In the genomic region with DNA sequence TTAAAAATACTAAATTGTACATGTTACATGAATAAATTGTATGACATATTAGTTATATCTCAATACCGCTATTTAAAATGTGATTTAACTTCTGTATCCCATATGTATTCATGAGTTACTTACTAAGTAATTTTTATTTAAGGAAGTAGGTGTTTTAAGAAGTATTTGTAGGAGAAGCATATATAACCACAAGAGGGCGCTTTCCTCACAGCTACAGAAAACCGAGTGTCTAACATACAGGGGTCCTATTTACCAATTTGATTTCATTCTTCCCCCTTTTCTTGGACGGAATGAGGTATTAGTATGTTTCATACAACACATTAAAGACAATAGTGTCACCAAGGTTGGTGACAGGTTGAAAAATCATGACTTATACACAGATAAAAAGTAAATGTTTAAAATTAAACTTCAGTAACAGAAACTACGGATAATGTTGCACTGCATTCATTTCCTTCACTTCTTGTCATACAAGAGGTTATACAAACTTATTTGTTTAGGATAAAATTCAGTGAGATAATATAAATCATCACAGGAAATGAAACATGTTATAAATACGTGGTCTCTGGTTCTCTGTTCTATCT, we compare ENCODE assay signal across 8 cellular contexts.
A peak's percentile ranks its signal among the peaks of the same experiment; 100 is the strongest.
DNase-seq lines count a peak whose midpoint lies in the region; ATAC-seq, FAIRE-seq and TF ChIP-seq lines count a peak whose summit lies in the region.

No MANE protein-coding gene starts in this region.

- no peak for ATAC-seq in Panc1
- ATAC-seq in HG02840 (IDR thresholded peaks at IDR 0.05; ENCODE audit: low FRiP score, unreplicated experiment) = no peak

- TF ChIP-seq POLR2A in endothelial cell of umbilical vein (IDR thresholded peaks at IDR 0.05; ENCODE audit: low read depth, low read length) = no peak

- H3K4me3 Mint-ChIP-seq in Caco-2 (ENCODE audit: unreplicated experiment) (no peak overlapping the region), neural crest cell (no peak overlapping the region)

- CTCF ChIA-PET in Caco-2 (lab: Charles Lee) (no interaction called here), Panc1 (lab: Charles Lee) (no interaction called here), endothelial cell of umbilical vein (lab: Charles Lee) (interaction anchor here (0.7 to 3.0 kb wide), 13 partner anchors 11 to 411 kb away, joined by 3 to 10 read pairs (median 4); no protein-coding TSS in a partner anchor)

- H3K36me3 Mint-ChIP-seq in Caco-2 (ENCODE audit: insufficient read depth, unreplicated experiment) (peaks cover 6% of the 10 kb centered on the region), neural crest cell (ENCODE audit: low read depth) (no peaks in the 10 kb centered on the region)

- BruUV-seq in Caco-2 (replicated peaks; lab: Mats Ljungman, UMichigan) (no TSS peak), Panc1 (replicated peaks; lab: Mats Ljungman, UMichigan) (no TSS peak), endothelial cell of umbilical vein (replicated peaks; lab: Mats Ljungman, UMichigan) (no TSS peak)

- H3K36me3 ChIP-seq in Caco-2 (ENCODE audit: control insufficient read depth, insufficient read depth, low read length) (no peaks in the 10 kb centered on the region), Panc1 (ENCODE audit: control insufficient read depth, insufficient read depth, low read length) (no peaks in the 10 kb centered on the region), endothelial cell of umbilical vein (ENCODE audit: control insufficient read depth in 2 of 2, extremely low read depth in 1 of 2, insufficient read depth in 2 of 2, low read length in 2 of 2) (no peaks in the 10 kb centered on the region)

- H3K9me3 Mint-ChIP-seq in Caco-2 (ENCODE audit: unreplicated experiment) (no peaks in the 10 kb centered on the region), neural crest cell (no peaks in the 10 kb centered on the region)

- no peaks in the 10 kb centered on the region for H4K20me1 ChIP-seq in endothelial cell of umbilical vein (replicated peaks; ENCODE audit: control insufficient read depth, extremely low read depth, insufficient read depth, low read length)

- H2AFZ ChIP-seq in endothelial cell of umbilical vein (ENCODE audit: low read depth, low read length) = no peak overlapping the region

- H3K4me1 ChIP-seq in Caco-2 (no peaks in the 10 kb centered on the region; the same call in 1 of the 2 replicates), Panc1 (ENCODE audit: control insufficient read depth, insufficient read depth, low read length) (no peaks in the 10 kb centered on the region), endothelial cell of umbilical vein (ENCODE audit: control insufficient read depth, extremely low read depth, insufficient read depth, low read length) (no peaks in the 10 kb centered on the region)

- H3K9me1 ChIP-seq in endothelial cell of umbilical vein (replicated peaks; ENCODE audit: control insufficient read depth, extremely low read depth, insufficient read depth, low read length) = no peaks in the 10 kb centered on the region

- H3K4me3 ChIP-seq in Caco-2 (ENCODE audit: low read depth, low read length) (no peak overlapping the region), Panc1 (ENCODE audit: low read depth in 2 of 2, low read length in 2 of 2) (no peak overlapping the region), endothelial cell of umbilical vein (replicated peaks in 1 of 3; ENCODE audit: insufficient read depth in 1 of 3, low read depth in 1 of 3, low read length in 3 of 3) (no peak overlapping the region)

- no peaks in the 10 kb centered on the region for H3K9me3 ChIP-seq in Caco-2
- no peaks in the 10 kb centered on the region for H3K9me3 ChIP-seq in Panc1 (ENCODE audit: control insufficient read depth, insufficient read depth, low read depth, low read length)
- no peaks in the 10 kb centered on the region for H3K9me3 ChIP-seq in endothelial cell of umbilical vein (replicated peaks; ENCODE audit: control insufficient read depth, insufficient read depth, low read length)

- no peaks in the 10 kb centered on the region for H3K27me3 ChIP-seq in Caco-2 (replicated peaks; ENCODE audit: control insufficient read depth, insufficient read depth, low read length)
- H3K27me3 ChIP-seq in Panc1 (ENCODE audit: control insufficient read depth, insufficient read depth, low read length) = no peaks in the 10 kb centered on the region
- H3K27me3 ChIP-seq in endothelial cell of umbilical vein (ENCODE audit: control insufficient read depth in 2 of 2, insufficient read depth in 2 of 2, low read length in 2 of 2) = no peaks in the 10 kb centered on the region

- FAIRE-seq in endothelial cell of umbilical vein (lab: Jason Lieb, UNC) = peak; percentile 67

- intact Hi-C loops in Caco-2 (cut with micrococcal nuclease; ENCODE audit: unreplicated experiment) (loop anchor here (1.0 to 10.0 kb wide), 5 partner anchors 128 to 410 kb away; a partner anchor contains a TSS), Panc1 (cut with micrococcal nuclease; ENCODE audit: unreplicated experiment) (loop anchor here (1.0 kb wide), 1 partner anchor 353 kb away; no protein-coding TSS in a partner anchor), endothelial cell of umbilical vein (cut with micrococcal nuclease) (loop anchor here (1.0 to 2.0 kb wide), 5 partner anchors 129 to 411 kb away; a partner anchor contains a TSS)

- POLR2A ChIA-PET in Caco-2 (lab: Charles Lee) = no interaction called here
- POLR2A ChIA-PET in Panc1 (lab: Charles Lee) = no interaction called here
- POLR2A ChIA-PET in endothelial cell of umbilical vein (lab: Charles Lee) = no interaction called here

- in situ Hi-C loops in Panc1 (cut with HindIII; ENCODE audit: low pct_unique_long_range_greater_than_20kb, low sequenced_read_pairs) = no loop called here

- DNase-seq in Caco-2 (peak in 1 of 2 experiments; percentile 46), HS-27A (ENCODE audit: low read depth) (peak; percentile 41), Panc1 (ENCODE audit: low read depth, low spot score) (peak; percentile 12), endothelial cell of umbilical vein (ENCODE audit: low read depth, low spot score) (peak; percentile 73), neural crest cell (ENCODE audit: low read depth, low spot score) (no peak)
- DNase-seq in effector CD4-positive, alpha-beta T cell = no peak
- DNase-seq in activated CD4-positive, alpha-beta T cell treated with anti-CD3 and anti-CD28 coated beads for 1 hour = no peak

- H3K27ac Mint-ChIP-seq in Caco-2 (ENCODE audit: unreplicated experiment) (no peak overlapping the region), neural crest cell (ENCODE audit: unreplicated experiment) (no peak overlapping the region)

- no peak overlapping the region for H3K9ac ChIP-seq in endothelial cell of umbilical vein (replicated peaks; ENCODE audit: extremely low read depth, insufficient read depth, low read length)

- H3K27ac ChIP-seq in Panc1 (ENCODE audit: low read length) (no peak overlapping the region), endothelial cell of umbilical vein (ENCODE audit: insufficient read depth, low read depth, low read length) (no peak overlapping the region)

- dilution Hi-C loops in endothelial cell of umbilical vein (cut with MboI; ENCODE audit: extremely low pct_ligation_motif_present, low sequenced_read_pairs) = no loop called here

- H3K27me3 Mint-ChIP-seq in Caco-2 (ENCODE audit: insufficient read depth, unreplicated experiment) = no peaks in the 10 kb centered on the region
- H3K27me3 Mint-ChIP-seq in neural crest cell (ENCODE audit: low read depth) = no peaks in the 10 kb centered on the region

- H3K79me2 ChIP-seq in endothelial cell of umbilical vein (ENCODE audit: control insufficient read depth, insufficient read depth, low read length) = no peaks in the 10 kb centered on the region

- TF ChIP-seq CTCF in Caco-2 (IDR thresholded peaks at IDR 0.05; ENCODE audit: insufficient read depth in 1 of 2, low read depth in 1 of 2, low read length in 1 of 2, severe bottlenecking in 1 of 2, unreplicated experiment in 1 of 2) (peak; percentile 51 to 69), Panc1 (IDR thresholded peaks at IDR 0.05) (peak; percentile 67; the same call in 1 of the 2 replicates), endothelial cell of umbilical vein (IDR thresholded peaks at IDR 0.05; ENCODE audit: extremely low read depth in 1 of 2, insufficient read depth in 1 of 2, low read depth in 1 of 2, low read length in 2 of 2) (peak; percentile 25 to 41), neural crest cell (conservative IDR thresholded peaks at IDR 0.05) (peak; percentile 95)

- H3K4me2 ChIP-seq in endothelial cell of umbilical vein (ENCODE audit: insufficient read depth, low read length) = no peak overlapping the region

- H3K4me1 Mint-ChIP-seq in Caco-2 (ENCODE audit: low read depth, unreplicated experiment) (peaks cover 11% of the 10 kb centered on the region), neural crest cell (peaks cover 8% of the 10 kb centered on the region)

TF ChIP-seq in endothelial cell of umbilical vein, 7 proteins besides CTCF, POLR2A, EP300 and RAD21:
- TF ChIP-seq FOS (IDR thresholded peaks at IDR 0.05; ENCODE audit: borderline replicate concordance, insufficient read depth, low read length) (no peak), GATA2 (IDR thresholded peaks at IDR 0.05; ENCODE audit: insufficient read depth, insufficient read length, low read depth, low read length) (no peak), MYC (IDR thresholded peaks at IDR 0.05; ENCODE audit: low read depth, low read length) (no peak), JUN (IDR thresholded peaks at IDR 0.05; ENCODE audit: borderline replicate concordance, insufficient read depth, insufficient read length, low read depth) (no peak), POLR2AphosphoS5 (IDR thresholded peaks at IDR 0.05; ENCODE audit: insufficient read depth, low read depth, low read length) (no peak), EZH2 (IDR thresholded peaks at IDR 0.05; ENCODE audit: borderline replicate concordance, low read depth, low read length, severe bottlenecking) (no peak)
- TF ChIP-seq, protein P1, sequence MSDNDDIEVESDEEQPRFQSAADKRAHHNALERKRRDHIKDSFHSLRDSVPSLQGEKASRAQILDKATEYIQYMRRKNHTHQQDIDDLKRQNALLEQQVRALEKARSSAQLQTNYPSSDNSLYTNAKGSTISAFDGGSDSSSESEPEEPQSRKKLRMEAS (IDR thresholded peaks at IDR 0.05; ENCODE audit: insufficient read depth, insufficient read length) = no peak

Comparison
In these comparisons a context has a peak if more than half of its experiments do, and no peak if none do; other contexts are left out.
1. DNase-seq: peak in HS-27A (single experiment), Panc1 (single experiment) and endothelial cell of umbilical vein (single experiment); none in neural crest cell (single experiment), effector CD4-positive, alpha-beta T cell (single experiment) and activated CD4-positive, alpha-beta T cell treated with anti-CD3 and anti-CD28 coated beads for 1 hour (single experiment).
2. CTCF ChIP-seq: peak in every context shown above with its lines; median percentile 95 in neural crest cell; 67 in Panc1; 60 in Caco-2; 33 in endothelial cell of umbilical vein.